Comparison of ENCODE assay signal across 1 cellular context in the genomic region with DNA sequence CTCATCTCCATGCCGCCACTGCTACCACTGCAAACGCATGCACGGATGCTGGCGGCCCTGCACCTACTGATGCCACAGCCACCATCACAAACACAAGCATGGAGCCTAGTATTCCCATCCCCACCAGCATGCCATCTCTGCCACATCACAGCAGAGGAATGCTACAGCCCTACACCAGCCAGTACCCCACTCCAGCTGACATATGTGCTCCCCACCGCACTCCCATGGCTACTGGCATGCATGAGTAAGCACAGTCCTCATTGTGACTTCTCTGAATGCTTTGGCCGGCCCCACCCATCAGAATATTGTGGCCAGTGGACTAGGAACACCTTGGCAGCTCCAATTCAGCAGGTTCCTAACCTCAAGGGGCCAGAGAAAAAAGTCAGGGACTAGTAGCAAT.
TF ChIP-seq lines count a peak whose summit lies in the region.

No MANE protein-coding gene starts in this region.

TF ChIP-seq in H1, 55 proteins besides CTCF, POLR2A, EP300 and RAD21 (continued from another document):
- TF ChIP-seq POU5F1 (IDR thresholded peaks at IDR 0.05; ENCODE audit: low read depth, low read length) (no peak), BRCA1 (IDR thresholded peaks at IDR 0.05; ENCODE audit: low read depth, low read length) (no peak), JUND (IDR thresholded peaks at IDR 0.05; ENCODE audit: low read length) (no peak), SIRT6 (IDR thresholded peaks at IDR 0.05; ENCODE audit: low read length) (no peak), ZNF274 (IDR thresholded peaks at IDR 0.05; ENCODE audit: borderline replicate concordance, extremely low read depth, low read length) (no peak), EZH2 (IDR thresholded peaks at IDR 0.05; ENCODE audit: low read depth, low read length, severe bottlenecking) (no peak), SIX5 (IDR thresholded peaks at IDR 0.05; ENCODE audit: low read depth, low read length) (no peak)
- TF ChIP-seq, protein P1, sequence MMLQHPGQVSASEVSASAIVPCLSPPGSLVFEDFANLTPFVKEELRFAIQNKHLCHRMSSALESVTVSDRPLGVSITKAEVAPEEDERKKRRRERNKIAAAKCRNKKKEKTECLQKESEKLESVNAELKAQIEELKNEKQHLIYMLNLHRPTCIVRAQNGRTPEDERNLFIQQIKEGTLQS (IDR thresholded peaks at IDR 0.05; ENCODE audit: insufficient read depth, low read depth, low read length), result no peak
- TF ChIP-seq, protein P2, sequence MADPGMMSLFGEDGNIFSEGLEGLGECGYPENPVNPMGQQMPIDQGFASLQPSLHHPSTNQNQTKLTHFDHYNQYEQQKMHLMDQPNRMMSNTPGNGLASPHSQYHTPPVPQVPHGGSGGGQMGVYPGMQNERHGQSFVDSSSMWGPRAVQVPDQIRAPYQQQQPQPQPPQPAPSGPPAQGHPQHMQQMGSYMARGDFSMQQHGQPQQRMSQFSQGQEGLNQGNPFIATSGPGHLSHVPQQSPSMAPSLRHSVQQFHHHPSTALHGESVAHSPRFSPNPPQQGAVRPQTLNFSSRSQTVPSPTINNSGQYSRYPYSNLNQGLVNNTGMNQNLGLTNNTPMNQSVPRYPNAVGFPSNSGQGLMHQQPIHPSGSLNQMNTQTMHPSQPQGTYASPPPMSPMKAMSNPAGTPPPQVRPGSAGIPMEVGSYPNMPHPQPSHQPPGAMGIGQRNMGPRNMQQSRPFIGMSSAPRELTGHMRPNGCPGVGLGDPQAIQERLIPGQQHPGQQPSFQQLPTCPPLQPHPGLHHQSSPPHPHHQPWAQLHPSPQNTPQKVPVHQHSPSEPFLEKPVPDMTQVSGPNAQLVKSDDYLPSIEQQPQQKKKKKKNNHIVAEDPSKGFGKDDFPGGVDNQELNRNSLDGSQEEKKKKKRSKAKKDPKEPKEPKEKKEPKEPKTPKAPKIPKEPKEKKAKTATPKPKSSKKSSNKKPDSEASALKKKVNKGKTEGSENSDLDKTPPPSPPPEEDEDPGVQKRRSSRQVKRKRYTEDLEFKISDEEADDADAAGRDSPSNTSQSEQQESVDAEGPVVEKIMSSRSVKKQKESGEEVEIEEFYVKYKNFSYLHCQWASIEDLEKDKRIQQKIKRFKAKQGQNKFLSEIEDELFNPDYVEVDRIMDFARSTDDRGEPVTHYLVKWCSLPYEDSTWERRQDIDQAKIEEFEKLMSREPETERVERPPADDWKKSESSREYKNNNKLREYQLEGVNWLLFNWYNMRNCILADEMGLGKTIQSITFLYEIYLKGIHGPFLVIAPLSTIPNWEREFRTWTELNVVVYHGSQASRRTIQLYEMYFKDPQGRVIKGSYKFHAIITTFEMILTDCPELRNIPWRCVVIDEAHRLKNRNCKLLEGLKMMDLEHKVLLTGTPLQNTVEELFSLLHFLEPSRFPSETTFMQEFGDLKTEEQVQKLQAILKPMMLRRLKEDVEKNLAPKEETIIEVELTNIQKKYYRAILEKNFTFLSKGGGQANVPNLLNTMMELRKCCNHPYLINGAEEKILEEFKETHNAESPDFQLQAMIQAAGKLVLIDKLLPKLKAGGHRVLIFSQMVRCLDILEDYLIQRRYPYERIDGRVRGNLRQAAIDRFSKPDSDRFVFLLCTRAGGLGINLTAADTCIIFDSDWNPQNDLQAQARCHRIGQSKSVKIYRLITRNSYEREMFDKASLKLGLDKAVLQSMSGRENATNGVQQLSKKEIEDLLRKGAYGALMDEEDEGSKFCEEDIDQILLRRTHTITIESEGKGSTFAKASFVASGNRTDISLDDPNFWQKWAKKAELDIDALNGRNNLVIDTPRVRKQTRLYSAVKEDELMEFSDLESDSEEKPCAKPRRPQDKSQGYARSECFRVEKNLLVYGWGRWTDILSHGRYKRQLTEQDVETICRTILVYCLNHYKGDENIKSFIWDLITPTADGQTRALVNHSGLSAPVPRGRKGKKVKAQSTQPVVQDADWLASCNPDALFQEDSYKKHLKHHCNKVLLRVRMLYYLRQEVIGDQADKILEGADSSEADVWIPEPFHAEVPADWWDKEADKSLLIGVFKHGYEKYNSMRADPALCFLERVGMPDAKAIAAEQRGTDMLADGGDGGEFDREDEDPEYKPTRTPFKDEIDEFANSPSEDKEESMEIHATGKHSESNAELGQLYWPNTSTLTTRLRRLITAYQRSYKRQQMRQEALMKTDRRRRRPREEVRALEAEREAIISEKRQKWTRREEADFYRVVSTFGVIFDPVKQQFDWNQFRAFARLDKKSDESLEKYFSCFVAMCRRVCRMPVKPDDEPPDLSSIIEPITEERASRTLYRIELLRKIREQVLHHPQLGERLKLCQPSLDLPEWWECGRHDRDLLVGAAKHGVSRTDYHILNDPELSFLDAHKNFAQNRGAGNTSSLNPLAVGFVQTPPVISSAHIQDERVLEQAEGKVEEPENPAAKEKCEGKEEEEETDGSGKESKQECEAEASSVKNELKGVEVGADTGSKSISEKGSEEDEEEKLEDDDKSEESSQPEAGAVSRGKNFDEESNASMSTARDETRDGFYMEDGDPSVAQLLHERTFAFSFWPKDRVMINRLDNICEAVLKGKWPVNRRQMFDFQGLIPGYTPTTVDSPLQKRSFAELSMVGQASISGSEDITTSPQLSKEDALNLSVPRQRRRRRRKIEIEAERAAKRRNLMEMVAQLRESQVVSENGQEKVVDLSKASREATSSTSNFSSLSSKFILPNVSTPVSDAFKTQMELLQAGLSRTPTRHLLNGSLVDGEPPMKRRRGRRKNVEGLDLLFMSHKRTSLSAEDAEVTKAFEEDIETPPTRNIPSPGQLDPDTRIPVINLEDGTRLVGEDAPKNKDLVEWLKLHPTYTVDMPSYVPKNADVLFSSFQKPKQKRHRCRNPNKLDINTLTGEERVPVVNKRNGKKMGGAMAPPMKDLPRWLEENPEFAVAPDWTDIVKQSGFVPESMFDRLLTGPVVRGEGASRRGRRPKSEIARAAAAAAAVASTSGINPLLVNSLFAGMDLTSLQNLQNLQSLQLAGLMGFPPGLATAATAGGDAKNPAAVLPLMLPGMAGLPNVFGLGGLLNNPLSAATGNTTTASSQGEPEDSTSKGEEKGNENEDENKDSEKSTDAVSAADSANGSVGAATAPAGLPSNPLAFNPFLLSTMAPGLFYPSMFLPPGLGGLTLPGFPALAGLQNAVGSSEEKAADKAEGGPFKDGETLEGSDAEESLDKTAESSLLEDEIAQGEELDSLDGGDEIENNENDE (IDR thresholded peaks at IDR 0.05; ENCODE audit: insufficient replicate concordance, low read length), result no peak
